In genomic region chrX:1564750-1565683, GRCh38 we compare ENCODE assay signal across 14 cellular contexts. TPM values are rescaled to one million over a fixed set of nuclear protein-coding genes. Genes with fewer than 3 reads are reported as not detected.
A peak's percentile ranks its signal among the peaks of the same experiment; 100 is the strongest.
DNase-seq lines count a peak whose midpoint lies in the region; ATAC-seq and TF ChIP-seq lines count a peak whose summit lies in the region.
"Had no signal": no experiment of that assay in that cellular context is flagged by ENCODE, and none has a peak within 500 bp of the region (broad histone marks: within the 10 kb centered on the region; RNA-seq: fewer than 3 reads in every experiment).

No MANE protein-coding gene starts in this region.

- no peaks in the 10 kb centered on the region for H3K27me3 Mint-ChIP-seq in CD4-positive, alpha-beta T cell
- H3K27me3 Mint-ChIP-seq in activated T-helper 17 cell treated with anti-CD3 and anti-CD28 coated beads, Interleukin-2, amount 50 U/mL, for 72 hours = no peaks in the 10 kb centered on the region
- H3K27me3 Mint-ChIP-seq in activated T-cell treated with anti-CD3 and anti-CD28 coated beads, Interleukin-2, amount 50 U/mL, for 72 hours (ENCODE audit: low read depth) = no peaks in the 10 kb centered on the region

- dilution Hi-C loops in mammary epithelial cell (cut with HindIII; ENCODE audit: low sequenced_read_pairs) = no loop called here

- intact Hi-C loops in CD4-positive, alpha-beta T cell (cut with DNase I, micrococcal nuclease) = no loop called here
- intact Hi-C loops in mammary epithelial cell (cut with micrococcal nuclease) = no loop called here

- peak overlapping the region; percentile 69 for H3K4me3 ChIP-seq in Loucy (ENCODE audit: low read length, poor library complexity, severe bottlenecking)
- no peak overlapping the region for H3K4me3 ChIP-seq in mammary epithelial cell (replicated peaks in 1 of 3; ENCODE audit: insufficient read depth in 1 of 3, low read depth in 2 of 3, low read length in 3 of 3)
- H3K4me3 ChIP-seq: heart left ventricle, prostate gland had no signal

- DNase-seq in CD4-positive, alpha-beta T cell = no peak
- no peak for DNase-seq in mammary epithelial cell
- DNase-seq in cerebellum (ENCODE audit: low spot score) = no peak
- no peak for DNase-seq in stimulated activated CD4-positive, alpha-beta T cell treated with anti-CD3 and anti-CD28 coated beads, Interleukin-4, amount 100 ng/mL, for 24 hours
- no peak for DNase-seq in activated T-cell treated with anti-CD3 and anti-CD28 coated beads, Interleukin-2, amount 50 U/mL, for 72 hours
- DNase-seq: heart left ventricle, mesendoderm, NCI-H2081 treated with DMSO at 0.1 percent for 48 hours had no signal

- H3K4me1 ChIP-seq in Loucy (ENCODE audit: insufficient read depth, low read length, poor library complexity, severe bottlenecking) (peaks cover 14% of the 10 kb centered on the region), mammary epithelial cell (ENCODE audit: insufficient read depth, low read length) (no peaks in the 10 kb centered on the region)
- H3K4me1 ChIP-seq: prostate gland had no signal

- ATAC-seq in CD4-positive, alpha-beta T cell (ENCODE audit: poor library complexity) = peak; percentile 41
- peak; percentile 76 for ATAC-seq in GM21423 (IDR thresholded peaks at IDR 0.05; ENCODE audit: unreplicated experiment)
- peak; percentile 29 for ATAC-seq in activated T-helper 17 cell treated with anti-CD3 and anti-CD28 coated beads, Interleukin-2, amount 50 U/mL, for 72 hours (replicated peaks)
- no peak for ATAC-seq in activated T-cell treated with anti-CD3 and anti-CD28 coated beads, Interleukin-2, amount 50 U/mL, for 72 hours (replicated peaks in 1 of 2)
- ATAC-seq: heart left ventricle, Right ventricle myocardium inferior had no signal

- H3K4me1 Mint-ChIP-seq in CD4-positive, alpha-beta T cell (ENCODE audit: low read depth) = peaks cover 65% of the 10 kb centered on the region
- peaks cover 26% of the 10 kb centered on the region for H3K4me1 Mint-ChIP-seq in activated T-helper 17 cell treated with anti-CD3 and anti-CD28 coated beads, Interleukin-2, amount 50 U/mL, for 72 hours
- H3K4me1 Mint-ChIP-seq in activated T-cell treated with anti-CD3 and anti-CD28 coated beads, Interleukin-2, amount 50 U/mL, for 72 hours (ENCODE audit: low read depth) = peaks cover 35% of the 10 kb centered on the region

- H3K9me2 ChIP-seq in Loucy (replicated peaks; ENCODE audit: low read depth, low read length) = no peaks in the 10 kb centered on the region

- no peaks in the 10 kb centered on the region for H3K36me3 ChIP-seq in Loucy (ENCODE audit: insufficient read depth, low read length)
- no peaks in the 10 kb centered on the region for H3K36me3 ChIP-seq in mammary epithelial cell (ENCODE audit: insufficient read depth, low read length)
- H3K36me3 ChIP-seq: heart left ventricle, prostate gland had no signal

- WGBS in mammary epithelial cell (ENCODE audit: low coverage, missing lambda C conversion rate) = 41% methylated on average over 9 of the region's 10 CpGs

- no peak overlapping the region for H3K27ac ChIP-seq in CD4-positive, alpha-beta T cell (ENCODE audit: low read depth, low read length)
- H3K27ac ChIP-seq in mammary epithelial cell (ENCODE audit: insufficient read depth, low read depth, low read length) = no peak overlapping the region
- H3K27ac ChIP-seq: C4-2B, heart left ventricle, prostate gland had no signal

- peaks cover 4% of the 10 kb centered on the region for H3F3A ChIP-seq in Loucy (ENCODE audit: low read depth)

- BruUV-seq in mammary epithelial cell (replicated peaks; lab: Mats Ljungman, UMichigan) = no TSS peak

- H3K79me2 ChIP-seq in Loucy (ENCODE audit: insufficient read depth, low read length) (no peaks in the 10 kb centered on the region), mammary epithelial cell (ENCODE audit: insufficient read depth, low read length) (no peaks in the 10 kb centered on the region)

- CTCF ChIA-PET in CD4-positive, alpha-beta T cell (lab: Charles Lee) = no interaction called here
- CTCF ChIA-PET in mammary epithelial cell (lab: Charles Lee; ENCODE audit: low non-redundant PET) = no interaction called here

- peak overlapping the region; percentile 74 for H3K4me2 ChIP-seq in Loucy (ENCODE audit: low read depth, low read length, poor library complexity, severe bottlenecking)
- no peak overlapping the region for H3K4me2 ChIP-seq in mammary epithelial cell (ENCODE audit: insufficient read depth, low read depth, low read length)

- H3K4me3 Mint-ChIP-seq in CD4-positive, alpha-beta T cell = no peak overlapping the region
- H3K4me3 Mint-ChIP-seq in activated T-helper 17 cell treated with anti-CD3 and anti-CD28 coated beads, Interleukin-2, amount 50 U/mL, for 72 hours = no peak overlapping the region
- peak overlapping the region in 1 of 2 donors; percentile 36 for H3K4me3 Mint-ChIP-seq in activated T-cell treated with anti-CD3 and anti-CD28 coated beads, Interleukin-2, amount 50 U/mL, for 72 hours

- H4K20me1 ChIP-seq in Loucy (ENCODE audit: insufficient read depth, low read length, poor library complexity, severe bottlenecking) (no peaks in the 10 kb centered on the region), mammary epithelial cell (ENCODE audit: insufficient read depth, low read length) (no peaks in the 10 kb centered on the region)

- H2AFZ ChIP-seq in Loucy (ENCODE audit: low read length) (peak overlapping the region; percentile 78), mammary epithelial cell (ENCODE audit: low read depth, low read length) (no peak overlapping the region)

- no peaks in the 10 kb centered on the region for H3K9me3 ChIP-seq in CD4-positive, alpha-beta T cell (ENCODE audit: control insufficient read depth, low read length)
- H3K9me3 ChIP-seq in Loucy (ENCODE audit: insufficient read depth, low read depth, low read length) (no peaks in the 10 kb centered on the region), mammary epithelial cell (replicated peaks; ENCODE audit: insufficient read depth, low read length) (no peaks in the 10 kb centered on the region)
- H3K9me3 ChIP-seq: heart left ventricle, prostate gland had no signal

- no peaks in the 10 kb centered on the region for H3K36me3 Mint-ChIP-seq in CD4-positive, alpha-beta T cell (ENCODE audit: low read depth)
- H3K36me3 Mint-ChIP-seq in activated T-helper 17 cell treated with anti-CD3 and anti-CD28 coated beads, Interleukin-2, amount 50 U/mL, for 72 hours (ENCODE audit: low read depth) = no peaks in the 10 kb centered on the region
- peaks cover 3 to 4% of the 10 kb centered on the region in 2 donors for H3K36me3 Mint-ChIP-seq in activated T-cell treated with anti-CD3 and anti-CD28 coated beads, Interleukin-2, amount 50 U/mL, for 72 hours (ENCODE audit: insufficient read depth in 2 of 2)

- in situ Hi-C loops in mammary epithelial cell (cut with MboI; ENCODE audit: low sequenced_read_pairs in 2 of 2) = no loop called here

- TF ChIP-seq CTCF in CD4-positive, alpha-beta T cell (IDR thresholded peaks at IDR 0.05) = no peak
- no peak for TF ChIP-seq CTCF in Loucy (conservative IDR thresholded peaks at IDR 0.05; ENCODE audit: low read length)
- no peak for TF ChIP-seq CTCF in mammary epithelial cell (conservative IDR thresholded peaks at IDR 0.05 in 1 of 2, IDR thresholded peaks at IDR 0.05 in 1 of 2; ENCODE audit: extremely low read depth in 1 of 2, insufficient read depth in 1 of 2, low read depth in 1 of 2, low read length in 2 of 2)

- peak overlapping the region; percentile 69 for H3K9ac ChIP-seq in Loucy (ENCODE audit: low read depth, low read length, poor library complexity, severe bottlenecking)
- no peak overlapping the region for H3K9ac ChIP-seq in mammary epithelial cell (ENCODE audit: insufficient read depth, low read length)

- no peaks in the 10 kb centered on the region for H3K9me3 Mint-ChIP-seq in CD4-positive, alpha-beta T cell
- H3K9me3 Mint-ChIP-seq in activated T-helper 17 cell treated with anti-CD3 and anti-CD28 coated beads, Interleukin-2, amount 50 U/mL, for 72 hours = peaks cover 3% of the 10 kb centered on the region
- H3K9me3 Mint-ChIP-seq in activated T-cell treated with anti-CD3 and anti-CD28 coated beads, Interleukin-2, amount 50 U/mL, for 72 hours = peaks cover 0 to 4% of the 10 kb centered on the region in 2 donors

- H3K27me3 ChIP-seq in CD4-positive, alpha-beta T cell (ENCODE audit: control insufficient read depth, insufficient read depth, low read length) = no peaks in the 10 kb centered on the region
- no peaks in the 10 kb centered on the region for H3K27me3 ChIP-seq in Loucy (ENCODE audit: insufficient read depth, low read length, poor library complexity, severe bottlenecking)
- no peaks in the 10 kb centered on the region for H3K27me3 ChIP-seq in mammary epithelial cell (ENCODE audit: insufficient read depth, low read length)
- H3K27me3 ChIP-seq: heart left ventricle had no signal

- peak overlapping the region; percentile 49 for H3K27ac Mint-ChIP-seq in CD4-positive, alpha-beta T cell
- H3K27ac Mint-ChIP-seq in activated T-helper 17 cell treated with anti-CD3 and anti-CD28 coated beads, Interleukin-2, amount 50 U/mL, for 72 hours = no peak overlapping the region
- no peak overlapping the region for H3K27ac Mint-ChIP-seq in activated T-cell treated with anti-CD3 and anti-CD28 coated beads, Interleukin-2, amount 50 U/mL, for 72 hours

- POLR2A ChIA-PET in CD4-positive, alpha-beta T cell (lab: Charles Lee) = no interaction called here

RNA-seq across cellular contexts. Expression of gene AKAP17A, which starts 26.4 kb away (rescaled TPM):
- total RNA-seq in CD4-positive, alpha-beta T cell = 100 to 1,000 TPM; 143 to 149 TPM
- 10 to 100 TPM; 54.3 to 79.4 TPM for total RNA-seq in activated T-helper 17 cell treated with anti-CD3 and anti-CD28 coated beads, Interleukin-2, amount 50 U/mL, for 72 hours
- total RNA-seq in mammary epithelial cell = 10 to 100 TPM; 23.0 to 34.9 TPM
- polyA plus RNA-seq in mammary epithelial cell = 12.7 TPM
- polyA minus RNA-seq in mammary epithelial cell = 11.1 TPM
- total RNA-seq in cerebellum = 13.5 TPM
- total RNA-seq in activated T-cell treated with anti-CD3 and anti-CD28 coated beads, Interleukin-2, amount 50 U/mL, for 72 hours = 10 to 100 TPM; 71.6 to 73.9 TPM

RNA-seq across cellular contexts. Expression of gene P2RY8, which starts 28.0 kb away (rescaled TPM):
- total RNA-seq in CD4-positive, alpha-beta T cell = 100 to 1,000 TPM; 139 TPM
- 100 to 1,000 TPM in 1 of 2 donors, 10 to 100 TPM in 1; 89.0 to 105 TPM for total RNA-seq in activated T-helper 17 cell treated with anti-CD3 and anti-CD28 coated beads, Interleukin-2, amount 50 U/mL, for 72 hours
- total RNA-seq in mammary epithelial cell (not detected), cerebellum (0.09 TPM)
- polyA plus RNA-seq in mammary epithelial cell = not detected
- polyA minus RNA-seq in mammary epithelial cell = not detected
- 10 to 100 TPM; 40.1 to 45.7 TPM for total RNA-seq in activated T-cell treated with anti-CD3 and anti-CD28 coated beads, Interleukin-2, amount 50 U/mL, for 72 hours

RNA-seq across cellular contexts. Expression of gene ASMT, which starts 49.8 kb away (rescaled TPM):
- total RNA-seq in CD4-positive, alpha-beta T cell = under 1 TPM; 0.36 to 0.50 TPM
- 1 to 10 TPM; 2.0 to 8.9 TPM for total RNA-seq in activated T-helper 17 cell treated with anti-CD3 and anti-CD28 coated beads, Interleukin-2, amount 50 U/mL, for 72 hours
- total RNA-seq in mammary epithelial cell (not detected), cerebellum (0.45 TPM)
- not detected for polyA plus RNA-seq in mammary epithelial cell
- polyA minus RNA-seq in mammary epithelial cell = not detected
- under 1 TPM; 0.21 to 0.70 TPM for total RNA-seq in activated T-cell treated with anti-CD3 and anti-CD28 coated beads, Interleukin-2, amount 50 U/mL, for 72 hours
- total RNA-seq: heart left ventricle, Right ventricle myocardium inferior had no signal

Comparison
In these comparisons a context has a peak if more than half of its experiments do, and no peak if none do; other contexts are left out.
1. ATAC-seq: peak in CD4-positive, alpha-beta T cell (single experiment), GM21423 (single experiment) and activated T-helper 17 cell treated with anti-CD3 and anti-CD28 coated beads, Interleukin-2, amount 50 U/mL, for 72 hours (single experiment); none in activated T-cell treated with anti-CD3 and anti-CD28 coated beads, Interleukin-2, amount 50 U/mL, for 72 hours (0 of 2).
2. RNA of gene P2RY8, which starts 28.0 kb away (total RNA-seq): 139 TPM in CD4-positive, alpha-beta T cell, 89.0 to 105 TPM in activated T-helper 17 cell treated with anti-CD3 and anti-CD28 coated beads, Interleukin-2, amount 50 U/mL, for 72 hours and 40.1 to 45.7 TPM in activated T-cell treated with anti-CD3 and anti-CD28 coated beads, Interleukin-2, amount 50 U/mL, for 72 hours; 0.09 TPM in cerebellum (single experiment) and not detected in mammary epithelial cell; every median in the first group is over 10 times any median in the second.